Comparison of ENCODE assay signal across 1 cellular context in the genomic region with DNA sequence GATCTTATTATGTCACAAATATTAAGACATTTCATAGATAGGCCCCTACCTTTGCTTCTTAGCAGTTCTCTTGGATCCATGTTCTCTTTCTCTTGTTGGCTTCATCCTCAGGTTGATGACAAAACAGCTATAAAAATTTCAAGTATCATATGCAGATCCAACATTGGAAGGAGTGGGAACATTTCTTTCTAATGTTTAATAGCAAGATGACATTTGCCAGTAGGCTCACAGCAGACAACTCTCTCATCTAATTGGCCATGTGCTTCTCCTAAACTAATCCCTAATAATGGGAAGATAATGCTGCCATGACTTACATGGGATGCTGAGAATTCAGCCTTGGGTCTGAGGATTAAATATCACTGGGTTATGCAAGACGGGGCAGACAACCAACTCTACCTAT.
TF ChIP-seq lines count a peak whose summit lies in the region.

No MANE protein-coding gene starts in this region.

TF ChIP-seq in GM23338, 12 proteins besides CTCF, POLR2A, EP300 and RAD21 (continued from another document):
- TF ChIP-seq, protein P1, sequence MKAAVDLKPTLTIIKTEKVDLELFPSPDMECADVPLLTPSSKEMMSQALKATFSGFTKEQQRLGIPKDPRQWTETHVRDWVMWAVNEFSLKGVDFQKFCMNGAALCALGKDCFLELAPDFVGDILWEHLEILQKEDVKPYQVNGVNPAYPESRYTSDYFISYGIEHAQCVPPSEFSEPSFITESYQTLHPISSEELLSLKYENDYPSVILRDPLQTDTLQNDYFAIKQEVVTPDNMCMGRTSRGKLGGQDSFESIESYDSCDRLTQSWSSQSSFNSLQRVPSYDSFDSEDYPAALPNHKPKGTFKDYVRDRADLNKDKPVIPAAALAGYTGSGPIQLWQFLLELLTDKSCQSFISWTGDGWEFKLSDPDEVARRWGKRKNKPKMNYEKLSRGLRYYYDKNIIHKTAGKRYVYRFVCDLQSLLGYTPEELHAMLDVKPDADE (IDR thresholded peaks at IDR 0.05): no peak
- no peak for TF ChIP-seq EZH2 (IDR thresholded peaks at IDR 0.05; ENCODE audit: low read depth, unreplicated experiment)
- TF ChIP-seq EZH2phosphoT487 (IDR thresholded peaks at IDR 0.05; ENCODE audit: unreplicated experiment): no peak
- TF ChIP-seq STAT1 (IDR thresholded peaks at IDR 0.05; ENCODE audit: unreplicated experiment): no peak
- no peak for TF ChIP-seq ZNF114 (CRISPR knock-in tag; IDR thresholded peaks at IDR 0.05)
- TF ChIP-seq, protein P2, sequence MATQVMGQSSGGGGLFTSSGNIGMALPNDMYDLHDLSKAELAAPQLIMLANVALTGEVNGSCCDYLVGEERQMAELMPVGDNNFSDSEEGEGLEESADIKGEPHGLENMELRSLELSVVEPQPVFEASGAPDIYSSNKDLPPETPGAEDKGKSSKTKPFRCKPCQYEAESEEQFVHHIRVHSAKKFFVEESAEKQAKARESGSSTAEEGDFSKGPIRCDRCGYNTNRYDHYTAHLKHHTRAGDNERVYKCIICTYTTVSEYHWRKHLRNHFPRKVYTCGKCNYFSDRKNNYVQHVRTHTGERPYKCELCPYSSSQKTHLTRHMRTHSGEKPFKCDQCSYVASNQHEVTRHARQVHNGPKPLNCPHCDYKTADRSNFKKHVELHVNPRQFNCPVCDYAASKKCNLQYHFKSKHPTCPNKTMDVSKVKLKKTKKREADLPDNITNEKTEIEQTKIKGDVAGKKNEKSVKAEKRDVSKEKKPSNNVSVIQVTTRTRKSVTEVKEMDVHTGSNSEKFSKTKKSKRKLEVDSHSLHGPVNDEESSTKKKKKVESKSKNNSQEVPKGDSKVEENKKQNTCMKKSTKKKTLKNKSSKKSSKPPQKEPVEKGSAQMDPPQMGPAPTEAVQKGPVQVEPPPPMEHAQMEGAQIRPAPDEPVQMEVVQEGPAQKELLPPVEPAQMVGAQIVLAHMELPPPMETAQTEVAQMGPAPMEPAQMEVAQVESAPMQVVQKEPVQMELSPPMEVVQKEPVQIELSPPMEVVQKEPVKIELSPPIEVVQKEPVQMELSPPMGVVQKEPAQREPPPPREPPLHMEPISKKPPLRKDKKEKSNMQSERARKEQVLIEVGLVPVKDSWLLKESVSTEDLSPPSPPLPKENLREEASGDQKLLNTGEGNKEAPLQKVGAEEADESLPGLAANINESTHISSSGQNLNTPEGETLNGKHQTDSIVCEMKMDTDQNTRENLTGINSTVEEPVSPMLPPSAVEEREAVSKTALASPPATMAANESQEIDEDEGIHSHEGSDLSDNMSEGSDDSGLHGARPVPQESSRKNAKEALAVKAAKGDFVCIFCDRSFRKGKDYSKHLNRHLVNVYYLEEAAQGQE (IDR thresholded peaks at IDR 0.05; ENCODE audit: unreplicated experiment): no peak
- TF ChIP-seq ZNF331 (CRISPR knock-in tag; IDR thresholded peaks at IDR 0.05; ENCODE audit: low read depth): no peak
